ENCODE assay signal across 8 cellular contexts in the genomic region with DNA sequence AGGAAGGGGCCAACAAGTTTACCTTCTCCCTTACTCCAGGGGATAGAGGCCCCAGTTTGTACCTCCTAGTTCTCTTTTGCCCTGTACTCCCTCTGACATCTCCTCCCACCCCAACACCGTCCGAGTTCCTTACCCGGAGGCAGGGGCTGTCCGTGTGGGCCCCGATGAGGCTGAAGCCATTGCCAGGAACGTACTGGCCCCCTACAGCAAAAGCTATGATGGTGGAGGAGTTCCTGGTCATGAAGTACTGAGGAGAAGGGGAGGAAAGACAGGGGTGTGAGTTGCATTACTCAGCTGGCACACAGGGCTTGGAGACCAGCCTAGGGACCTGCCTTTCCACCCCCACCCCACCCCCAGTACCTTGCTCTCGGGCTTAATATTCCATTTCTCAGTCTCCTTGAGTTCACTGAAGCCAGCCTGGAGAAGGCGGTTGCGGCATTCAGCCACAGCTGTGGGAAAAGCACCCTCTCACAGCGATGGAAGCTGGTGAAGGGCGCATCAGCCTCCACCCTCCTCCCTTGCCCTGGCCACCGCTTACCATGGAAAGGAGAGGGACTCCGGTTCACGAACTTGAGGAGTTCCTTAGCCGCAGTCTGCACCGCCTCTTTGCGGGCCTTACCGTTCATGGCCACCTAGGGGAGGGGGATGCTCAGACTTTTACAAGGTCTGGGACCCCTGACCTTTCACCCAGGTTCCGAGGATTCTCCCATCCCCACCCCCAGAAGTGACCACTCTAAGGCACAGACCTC. TPM values are rescaled to one million over a fixed set of nuclear protein-coding genes. Genes with fewer than 3 reads are reported as not detected.
DNase-seq lines count a peak whose midpoint lies in the region; ATAC-seq and TF ChIP-seq lines count a peak whose summit lies in the region.

No MANE protein-coding gene starts in this region.

- no peak overlapping the region for H3K9ac ChIP-seq in parathyroid adenoma

- H2AFZ ChIP-seq in parathyroid adenoma, result peak overlapping the region; percentile 96

- H3K4me1 ChIP-seq in DOHH2 (ENCODE audit: control insufficient read depth, low read length), result peaks cover 16% of the 10 kb centered on the region
- peaks cover 3% of the 10 kb centered on the region for H3K4me1 ChIP-seq in parathyroid adenoma

- peak overlapping the region; percentile 85 for H3K4me2 ChIP-seq in DOHH2 (ENCODE audit: low read length)
- peak overlapping the region; percentile 83 for H3K4me2 ChIP-seq in parathyroid adenoma (ENCODE audit: low read length)

- H3K27me3 ChIP-seq in DOHH2 (ENCODE audit: control insufficient read depth, low read length), result no peaks in the 10 kb centered on the region
- no peaks in the 10 kb centered on the region for H3K27me3 ChIP-seq in parathyroid adenoma (ENCODE audit: control insufficient read depth, insufficient read depth, low read length)

- H3K9me2 ChIP-seq in DOHH2 (replicated peaks; ENCODE audit: control insufficient read depth, low read length), result no peaks in the 10 kb centered on the region

- no peaks in the 10 kb centered on the region for H4K20me1 ChIP-seq in DOHH2 (ENCODE audit: control insufficient read depth, insufficient read depth, low read depth, low read length)

- H3K4me3 ChIP-seq in DOHH2 (ENCODE audit: low read length) (peak overlapping the region; percentile 88), epithelial cell of esophagus (ENCODE audit: low read length) (peak overlapping the region; percentile 77), parathyroid adenoma (ENCODE audit: low read depth, low read length) (peak overlapping the region; percentile 80)

- TF ChIP-seq CTCF in DOHH2 (IDR thresholded peaks at IDR 0.05; ENCODE audit: low read depth, low read length, poor library complexity, severe bottlenecking), result no peak
- TF ChIP-seq CTCF in RWPE1 (conservative IDR thresholded peaks at IDR 0.05; ENCODE audit: low read depth), result no peak
- TF ChIP-seq CTCF in epithelial cell of esophagus (IDR thresholded peaks at IDR 0.05; ENCODE audit: insufficient read depth, low read depth, low read length, missing control alignments), result no peak
- TF ChIP-seq CTCF in parathyroid adenoma (IDR thresholded peaks at IDR 0.05), result no peak

- H3K27ac ChIP-seq in DOHH2 (ENCODE audit: low read depth, low read length) (no peak overlapping the region), RWPE1 (peak overlapping the region; percentile 93), parathyroid adenoma (peak overlapping the region; percentile 81)

- DNase-seq in RWPE1 (ENCODE audit: low spot score) (no peak), epithelial cell of esophagus (ENCODE audit: low read depth) (no peak), UCSD-AML1 (lab: John Stamatoyannopoulos, UW; ENCODE audit: unreplicated experiment) (no peak), left lobe of liver (ENCODE audit: low spot score) (no peak), OCI-M2 (lab: John Stamatoyannopoulos, UW; ENCODE audit: unreplicated experiment) (no peak)
- no peak for DNase-seq in activated CD4-positive, CD25-positive, alpha-beta regulatory T cell treated with anti-CD3 and anti-CD28 coated beads, Interleukin-2, amount 50 U/mL, for 72 hours

- ATAC-seq in left lobe of liver, result no peak

- no peaks in the 10 kb centered on the region for H3F3A ChIP-seq in DOHH2 (ENCODE audit: control insufficient read depth, insufficient read depth)

- H3K79me2 ChIP-seq in DOHH2 (ENCODE audit: control insufficient read depth, low read length) (peaks cover 10% of the 10 kb centered on the region), parathyroid adenoma (no peaks in the 10 kb centered on the region)

- H3K36me3 ChIP-seq in DOHH2 (ENCODE audit: control insufficient read depth, low read length), result peaks cover 14% of the 10 kb centered on the region
- H3K36me3 ChIP-seq in parathyroid adenoma (ENCODE audit: control insufficient read depth, insufficient read depth, low read length), result no peaks in the 10 kb centered on the region

- no peaks in the 10 kb centered on the region for H3K9me3 ChIP-seq in DOHH2 (ENCODE audit: control insufficient read depth, insufficient read depth, low read length)
- H3K9me3 ChIP-seq in parathyroid adenoma (ENCODE audit: control insufficient read depth, low read length), result no peaks in the 10 kb centered on the region

- CTCF ChIA-PET in RWPE1 (lab: Yijun Ruan, JAX), result interaction anchor here (1.4 kb wide), 1 partner anchor 19 kb away, joined by 5 read pairs; no protein-coding TSS in a partner anchor

- POLR2A ChIA-PET in RWPE1 (lab: Yijun Ruan, JAX; ENCODE audit: low non-redundant PET), result interaction anchor here (0.6 to 1.4 kb wide), 3 partner anchors 66 to 223 kb away, joined by 3 to 6 read pairs (median 4); no protein-coding TSS in a partner anchor

RNA-seq across cellular contexts. Expression of gene DNPEP, which starts 1.0 kb away (rescaled TPM):
- 37.4 TPM for total RNA-seq in left lobe of liver

RNA-seq across cellular contexts. Expression of gene DES, which starts 31.5 kb away (rescaled TPM):
- 1.8 TPM for total RNA-seq in left lobe of liver

RNA-seq across cellular contexts. Expression of gene SPEG, which starts 47.9 kb away (rescaled TPM):
- total RNA-seq in left lobe of liver, result 1.5 TPM

RNA-seq across cellular contexts. Expression of gene RESP18, which starts 54.2 kb away (rescaled TPM):
- not detected for total RNA-seq in left lobe of liver
